Comparison of ENCODE assay signal across 1 cellular context in genomic region chr17:7592422-7593021, GRCh38.
TF ChIP-seq lines count a peak whose summit lies in the region.

No MANE protein-coding gene starts in this region.

TF ChIP-seq in HepG2, 621 proteins besides CTCF, POLR2A, EP300 and RAD21:
- TF ChIP-seq AGO2 (optimal IDR thresholded peaks at IDR 0.05; ENCODE audit: low read depth, low read length) (peak; percentile 21), ZNF543 (CRISPR knock-in tag; IDR thresholded peaks at IDR 0.05) (no peak)
